ENCODE assay signal across 20 cellular contexts in the genomic region with DNA sequence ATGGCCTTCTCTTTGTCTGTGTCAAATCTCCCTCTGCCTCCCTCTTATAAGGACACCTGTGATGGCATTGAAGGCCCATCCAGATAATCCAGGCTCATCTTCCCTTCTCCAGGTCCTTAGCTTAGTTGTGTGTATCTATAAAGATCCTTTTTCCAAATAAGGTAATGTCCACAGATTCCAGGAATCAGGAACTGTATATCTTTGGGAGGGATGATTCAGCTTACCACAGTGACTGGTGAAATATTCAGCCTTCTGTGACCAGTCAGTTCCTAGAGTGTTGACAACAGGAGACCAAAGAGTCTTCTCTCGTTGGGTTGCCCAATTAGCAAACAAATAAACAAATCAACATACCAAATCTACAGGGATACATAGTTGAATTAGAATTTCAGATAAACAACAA.
DNase-seq lines count a peak whose midpoint lies in the region; ATAC-seq and TF ChIP-seq lines count a peak whose summit lies in the region.
"Had no signal": no experiment of that assay in that cellular context is flagged by ENCODE, and none has a peak within 500 bp of the region (broad histone marks: within the 10 kb centered on the region; RNA-seq: fewer than 3 reads in every experiment).

No MANE protein-coding gene starts in this region.

- TF ChIP-seq POLR2A in IMR-90 (IDR thresholded peaks at IDR 0.05; ENCODE audit: low read depth, low read length), result no peak

- no peak overlapping the region for H4K8ac ChIP-seq in IMR-90 (ENCODE audit: low read depth in 2 of 2, low read length in 2 of 2)

- no peaks in the 10 kb centered on the region for H3K9me1 ChIP-seq in IMR-90 (ENCODE audit: insufficient read depth, low read length)

- H2AFZ ChIP-seq in IMR-90 (replicated peaks; ENCODE audit: low read length, poor library complexity), result no peak overlapping the region
- H2AFZ ChIP-seq: PC-9 had no signal

- H3K4me2 ChIP-seq in IMR-90 (ENCODE audit: low read depth, low read length), result no peak overlapping the region
- H3K4me2 ChIP-seq: A549, PC-9 had no signal

- H4K91ac ChIP-seq in IMR-90 (ENCODE audit: insufficient read depth, low read depth, low read length), result no peak overlapping the region

- peaks cover 10% of the 10 kb centered on the region; the same call in 1 of the 2 replicates for H3K9me3 ChIP-seq in IMR-90 (ENCODE audit: control insufficient read depth, insufficient read depth, low read length)
- H3K9me3 ChIP-seq: HAP-1 had no signal

- dilution Hi-C loops in IMR-90 (cut with HindIII; ENCODE audit: low sequenced_read_pairs, unreplicated experiment), result no loop called here

- no peak overlapping the region for H3K14ac ChIP-seq in IMR-90 (replicated peaks; ENCODE audit: low read depth, low read length)

- peaks cover 6% of the 10 kb centered on the region for H3K36me3 Mint-ChIP-seq in type B pancreatic cell

- no peak overlapping the region for H3K56ac ChIP-seq in IMR-90 (ENCODE audit: extremely low read depth, insufficient read depth, low read length)

- intact Hi-C loops in IMR-90 (cut with micrococcal nuclease), result no loop called here

- H4K20me1 ChIP-seq in IMR-90 (ENCODE audit: insufficient read depth, low read length), result no peaks in the 10 kb centered on the region

- in situ Hi-C loops in Caki2 (cut with HindIII; ENCODE audit: low pct_unique_long_range_greater_than_20kb, low sequenced_read_pairs), result no loop called here
- in situ Hi-C loops in IMR-90 (cut with MboI; ENCODE audit: low sequenced_read_pairs), result no loop called here

- H3K27me3 Mint-ChIP-seq in type B pancreatic cell, result peaks cover 3% of the 10 kb centered on the region

- H3K27me3 ChIP-seq in IMR-90 (ENCODE audit: control insufficient read depth, insufficient read depth, low read length), result no peaks in the 10 kb centered on the region

- H3K27ac Mint-ChIP-seq in type B pancreatic cell, result no peak overlapping the region

- H2BK5ac ChIP-seq in IMR-90 (ENCODE audit: low read depth, low read length, poor library complexity, severe bottlenecking), result no peak overlapping the region

- peak; percentile 41 for DNase-seq in Caki2 (ENCODE audit: low read depth)
- DNase-seq in IMR-90, result peak; percentile 24
- peak; percentile 16 for DNase-seq in astrocyte of the hippocampus (ENCODE audit: low read depth, low spot score)
- peak; percentile 2 for DNase-seq in fibroblast of pulmonary artery (ENCODE audit: low read depth)
- no peak for DNase-seq in DMS 273 treated with DMSO at 0.1 percent for 48 hours (lab: John Stamatoyannopoulos, UW)
- no peak for DNase-seq in type B pancreatic cell (ENCODE audit: extremely low spot score, unreplicated experiment)
- DNase-seq: NCI-H1436 treated with DMSO at 0.1 percent for 48 hours, NCI-H2029 treated with DMSO at 0.1 percent for 48 hours, NCI-H2171 treated with DMSO at 0.1 percent for 48 hours, NCI-H446 treated with DMSO at 0.1 percent for 48 hours, NCI-H748 treated with DMSO at 0.1 percent for 48 hours, PC-9, Right ventricle myocardium superior had no signal

- POLR2A ChIA-PET in IMR-90 (lab: Charles Lee; ENCODE audit: unreplicated experiment), result no interaction called here

- no CpG with 5 or more reads among the region's 1 CpG for WGBS in IMR-90 (ENCODE audit: extremely low coverage in 2 of 2, insufficient read length in 1 of 2), 2 experiments

- TF ChIP-seq CTCF in IMR-90 (conservative IDR thresholded peaks at IDR 0.05; ENCODE audit: low read depth, low read length) (no peak), fibroblast of pulmonary artery (IDR thresholded peaks at IDR 0.05; ENCODE audit: low read length, missing control alignments) (no peak), type B pancreatic cell (conservative IDR thresholded peaks at IDR 0.05) (no peak)

- no peak overlapping the region for H2AK5ac ChIP-seq in IMR-90 (ENCODE audit: low read depth, low read length)

- H3K23ac ChIP-seq in IMR-90 (ENCODE audit: low read depth, low read length), result no peak overlapping the region

- no peak overlapping the region for H2BK15ac ChIP-seq in IMR-90 (ENCODE audit: low read depth, low read length)

- H3K9me3 Mint-ChIP-seq in type B pancreatic cell, result peaks cover 6% of the 10 kb centered on the region

- H2BK20ac ChIP-seq in IMR-90 (ENCODE audit: low read depth, low read length), result no peak overlapping the region

- H3K4ac ChIP-seq in IMR-90 (ENCODE audit: low read depth, low read length), result no peak overlapping the region

- no peak overlapping the region for H2AK9ac ChIP-seq in IMR-90 (replicated peaks; ENCODE audit: low read depth, low read length, poor library complexity)

- no peak overlapping the region for H2BK120ac ChIP-seq in IMR-90 (ENCODE audit: low read depth, low read length)

- H4K5ac ChIP-seq in IMR-90 (ENCODE audit: low read depth, low read length), result no peak overlapping the region

- no peak overlapping the region for H3K27ac ChIP-seq in IMR-90 (ENCODE audit: insufficient read depth, low read length)
- H3K27ac ChIP-seq: A549, C4-2B, HL-60, PC-9, SK-N-MC had no signal

- H3K4me3 Mint-ChIP-seq in type B pancreatic cell, result no peak overlapping the region

- no peak overlapping the region for H3K18ac ChIP-seq in IMR-90 (ENCODE audit: low read depth, low read length)

- BruUV-seq in IMR-90 (replicated peaks; lab: Mats Ljungman, UMichigan), result no TSS peak

- H3K4me1 ChIP-seq in IMR-90 (ENCODE audit: control insufficient read depth, insufficient read depth, low read length), result no peaks in the 10 kb centered on the region
- H3K4me1 ChIP-seq: A549, HAP-1 had no signal

- H3K36me3 ChIP-seq in IMR-90 (ENCODE audit: control insufficient read depth, insufficient read depth, low read length), result no peaks in the 10 kb centered on the region
- H3K36me3 ChIP-seq: HAP-1 had no signal

- ATAC-seq in IMR-90 (ENCODE audit: low read depth) (peak; percentile 24; the same call in 1 of the 2 replicates), GM18868 (IDR thresholded peaks at IDR 0.05; ENCODE audit: unreplicated experiment) (no peak), HG03095 (IDR thresholded peaks at IDR 0.05; ENCODE audit: unreplicated experiment) (no peak)
- ATAC-seq: A549 had no signal

- H3K9ac ChIP-seq in IMR-90 (ENCODE audit: low read depth, low read length), result no peak overlapping the region

- no peaks in the 10 kb centered on the region for H3K4me1 Mint-ChIP-seq in type B pancreatic cell (ENCODE audit: unreplicated experiment)

- no peaks in the 10 kb centered on the region for H3K79me1 ChIP-seq in IMR-90 (ENCODE audit: low read depth in 1 of 2, low read length in 2 of 2)

- H3K4me3 ChIP-seq in IMR-90 (ENCODE audit: insufficient read depth, low read depth, low read length) (no peak overlapping the region), fibroblast of pulmonary artery (replicated peaks; ENCODE audit: low read depth, low read length) (no peak overlapping the region)
- H3K4me3 ChIP-seq: A549, HAP-1, PC-9, SK-N-MC had no signal

- TF ChIP-seq RAD21 in IMR-90 (IDR thresholded peaks at IDR 0.05; ENCODE audit: low read length), result no peak

- CTCF ChIA-PET in IMR-90 (lab: Yijun Ruan, JAX), result no interaction called here

TF ChIP-seq in IMR-90, 13 proteins besides CTCF, POLR2A, EP300 and RAD21:
- TF ChIP-seq RFX5 (IDR thresholded peaks at IDR 0.05; ENCODE audit: low read depth, low read length) (no peak), SMC3 (IDR thresholded peaks at IDR 0.05; ENCODE audit: low read depth, low read length) (no peak), RCOR1 (IDR thresholded peaks at IDR 0.05; ENCODE audit: insufficient replicate concordance, low read length) (no peak), CHD1 (IDR thresholded peaks at IDR 0.05; ENCODE audit: low read depth, low read length) (no peak), NFE2L2 (IDR thresholded peaks at IDR 0.05; ENCODE audit: low read depth, low read length) (no peak), CEBPB (IDR thresholded peaks at IDR 0.05; ENCODE audit: low read depth, low read length) (no peak), MAFK (IDR thresholded peaks at IDR 0.05; ENCODE audit: low read depth, low read length) (no peak), MAZ (IDR thresholded peaks at IDR 0.05; ENCODE audit: borderline replicate concordance, low read depth, low read length) (no peak), FOS (IDR thresholded peaks at IDR 0.05; ENCODE audit: low read depth, low read length) (no peak), MXI1 (IDR thresholded peaks at IDR 0.05; ENCODE audit: borderline replicate concordance, low read depth, low read length) (no peak)
- TF ChIP-seq, protein P1, sequence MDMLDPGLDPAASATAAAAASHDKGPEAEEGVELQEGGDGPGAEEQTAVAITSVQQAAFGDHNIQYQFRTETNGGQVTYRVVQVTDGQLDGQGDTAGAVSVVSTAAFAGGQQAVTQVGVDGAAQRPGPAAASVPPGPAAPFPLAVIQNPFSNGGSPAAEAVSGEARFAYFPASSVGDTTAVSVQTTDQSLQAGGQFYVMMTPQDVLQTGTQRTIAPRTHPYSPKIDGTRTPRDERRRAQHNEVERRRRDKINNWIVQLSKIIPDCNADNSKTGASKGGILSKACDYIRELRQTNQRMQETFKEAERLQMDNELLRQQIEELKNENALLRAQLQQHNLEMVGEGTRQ (IDR thresholded peaks at IDR 0.05; ENCODE audit: low read depth, low read length), result no peak

Comparison
In these comparisons a context has a peak if more than half of its experiments do, and no peak if none do; other contexts are left out.
1. DNase-seq: peak in Caki2 (single experiment), IMR-90 (single experiment), astrocyte of the hippocampus (single experiment) and fibroblast of pulmonary artery (single experiment); none in DMS 273 treated with DMSO at 0.1 percent for 48 hours (single experiment) and type B pancreatic cell (single experiment).